1 cellular context compared by ENCODE assay signal in the genomic region with DNA sequence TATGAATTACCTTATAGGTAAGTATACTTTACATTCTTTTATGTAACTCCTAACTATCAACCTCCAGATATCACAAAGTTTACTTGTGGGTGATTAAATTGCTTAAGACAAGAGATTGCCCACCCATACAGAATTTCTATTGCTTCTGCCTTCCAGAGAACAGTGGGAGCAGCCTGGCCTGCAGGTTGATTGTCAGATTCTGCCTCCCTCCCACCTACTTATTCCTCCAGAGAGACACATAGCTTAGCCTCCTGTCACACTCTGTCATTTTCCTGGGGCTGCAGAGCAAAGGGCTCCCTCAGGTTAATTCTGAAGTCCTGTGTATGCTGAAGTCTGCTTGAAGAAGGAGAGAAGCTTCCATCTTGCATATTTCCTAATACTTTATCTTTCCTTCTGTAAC.
TF ChIP-seq lines count a peak whose summit lies in the region.

No MANE protein-coding gene starts in this region.

TF ChIP-seq in GM23338, 12 proteins besides CTCF, POLR2A, EP300 and RAD21 (continued from another document):
- TF ChIP-seq, protein P1, sequence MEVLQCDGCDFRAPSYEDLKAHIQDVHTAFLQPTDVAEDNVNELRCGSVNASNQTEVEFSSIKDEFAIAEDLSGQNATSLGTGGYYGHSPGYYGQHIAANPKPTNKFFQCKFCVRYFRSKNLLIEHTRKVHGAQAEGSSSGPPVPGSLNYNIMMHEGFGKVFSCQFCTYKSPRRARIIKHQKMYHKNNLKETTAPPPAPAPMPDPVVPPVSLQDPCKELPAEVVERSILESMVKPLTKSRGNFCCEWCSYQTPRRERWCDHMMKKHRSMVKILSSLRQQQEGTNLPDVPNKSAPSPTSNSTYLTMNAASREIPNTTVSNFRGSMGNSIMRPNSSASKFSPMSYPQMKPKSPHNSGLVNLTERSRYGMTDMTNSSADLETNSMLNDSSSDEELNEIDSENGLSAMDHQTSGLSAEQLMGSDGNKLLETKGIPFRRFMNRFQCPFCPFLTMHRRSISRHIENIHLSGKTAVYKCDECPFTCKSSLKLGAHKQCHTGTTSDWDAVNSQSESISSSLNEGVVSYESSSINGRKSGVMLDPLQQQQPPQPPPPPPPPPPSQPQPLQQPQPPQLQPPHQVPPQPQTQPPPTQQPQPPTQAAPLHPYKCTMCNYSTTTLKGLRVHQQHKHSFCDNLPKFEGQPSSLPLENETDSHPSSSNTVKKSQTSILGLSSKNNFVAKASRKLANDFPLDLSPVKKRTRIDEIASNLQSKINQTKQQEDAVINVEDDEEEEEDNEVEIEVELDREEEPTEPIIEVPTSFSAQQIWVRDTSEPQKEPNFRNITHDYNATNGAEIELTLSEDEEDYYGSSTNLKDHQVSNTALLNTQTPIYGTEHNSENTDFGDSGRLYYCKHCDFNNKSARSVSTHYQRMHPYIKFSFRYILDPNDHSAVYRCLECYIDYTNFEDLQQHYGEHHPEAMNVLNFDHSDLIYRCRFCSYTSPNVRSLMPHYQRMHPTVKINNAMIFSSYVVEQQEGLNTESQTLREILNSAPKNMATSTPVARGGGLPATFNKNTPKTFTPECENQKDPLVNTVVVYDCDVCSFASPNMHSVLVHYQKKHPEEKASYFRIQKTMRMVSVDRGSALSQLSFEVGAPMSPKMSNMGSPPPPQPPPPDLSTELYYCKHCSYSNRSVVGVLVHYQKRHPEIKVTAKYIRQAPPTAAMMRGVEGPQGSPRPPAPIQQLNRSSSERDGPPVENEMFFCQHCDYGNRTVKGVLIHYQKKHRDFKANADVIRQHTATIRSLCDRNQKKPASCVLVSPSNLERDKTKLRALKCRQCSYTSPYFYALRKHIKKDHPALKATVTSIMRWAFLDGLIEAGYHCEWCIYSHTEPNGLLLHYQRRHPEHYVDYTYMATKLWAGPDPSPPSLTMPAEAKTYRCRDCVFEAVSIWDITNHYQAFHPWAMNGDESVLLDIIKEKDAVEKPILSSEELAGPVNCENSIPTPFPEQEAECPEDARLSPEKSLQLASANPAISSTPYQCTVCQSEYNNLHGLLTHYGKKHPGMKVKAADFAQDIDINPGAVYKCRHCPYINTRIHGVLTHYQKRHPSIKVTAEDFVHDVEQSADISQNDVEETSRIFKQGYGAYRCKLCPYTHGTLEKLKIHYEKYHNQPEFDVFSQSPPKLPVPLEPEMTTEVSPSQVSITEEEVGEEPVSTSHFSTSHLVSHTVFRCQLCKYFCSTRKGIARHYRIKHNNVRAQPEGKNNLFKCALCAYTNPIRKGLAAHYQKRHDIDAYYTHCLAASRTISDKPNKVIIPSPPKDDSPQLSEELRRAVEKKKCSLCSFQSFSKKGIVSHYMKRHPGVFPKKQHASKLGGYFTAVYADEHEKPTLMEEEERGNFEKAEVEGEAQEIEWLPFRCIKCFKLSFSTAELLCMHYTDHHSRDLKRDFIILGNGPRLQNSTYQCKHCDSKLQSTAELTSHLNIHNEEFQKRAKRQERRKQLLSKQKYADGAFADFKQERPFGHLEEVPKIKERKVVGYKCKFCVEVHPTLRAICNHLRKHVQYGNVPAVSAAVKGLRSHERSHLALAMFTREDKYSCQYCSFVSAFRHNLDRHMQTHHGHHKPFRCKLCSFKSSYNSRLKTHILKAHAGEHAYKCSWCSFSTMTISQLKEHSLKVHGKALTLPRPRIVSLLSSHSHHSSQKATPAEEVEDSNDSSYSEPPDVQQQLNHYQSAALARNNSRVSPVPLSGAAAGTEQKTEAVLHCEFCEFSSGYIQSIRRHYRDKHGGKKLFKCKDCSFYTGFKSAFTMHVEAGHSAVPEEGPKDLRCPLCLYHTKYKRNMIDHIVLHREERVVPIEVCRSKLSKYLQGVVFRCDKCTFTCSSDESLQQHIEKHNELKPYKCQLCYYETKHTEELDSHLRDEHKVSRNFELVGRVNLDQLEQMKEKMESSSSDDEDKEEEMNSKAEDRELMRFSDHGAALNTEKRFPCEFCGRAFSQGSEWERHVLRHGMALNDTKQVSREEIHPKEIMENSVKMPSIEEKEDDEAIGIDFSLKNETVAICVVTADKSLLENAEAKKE (CRISPR knock-in tag; IDR thresholded peaks at IDR 0.05) = no peak
- no peak for TF ChIP-seq JUNB (IDR thresholded peaks at IDR 0.05; ENCODE audit: unreplicated experiment)
- no peak for TF ChIP-seq CREB1 (CRISPR knock-in tag; IDR thresholded peaks at IDR 0.05; ENCODE audit: low read depth)
- no peak for TF ChIP-seq POLR2AphosphoS5 (IDR thresholded peaks at IDR 0.05; ENCODE audit: low read depth)
- no peak for TF ChIP-seq REST (IDR thresholded peaks at IDR 0.05; ENCODE audit: unreplicated experiment)
- TF ChIP-seq NANOG (IDR thresholded peaks at IDR 0.05; ENCODE audit: borderline replicate concordance) = no peak
- no peak for TF ChIP-seq ZNF331 (CRISPR knock-in tag; IDR thresholded peaks at IDR 0.05; ENCODE audit: low read depth)
TF ChIP-seq in GM23338: peak in this region for 0.
